Comparison of ENCODE assay signal across 21 cellular contexts in the genomic region with DNA sequence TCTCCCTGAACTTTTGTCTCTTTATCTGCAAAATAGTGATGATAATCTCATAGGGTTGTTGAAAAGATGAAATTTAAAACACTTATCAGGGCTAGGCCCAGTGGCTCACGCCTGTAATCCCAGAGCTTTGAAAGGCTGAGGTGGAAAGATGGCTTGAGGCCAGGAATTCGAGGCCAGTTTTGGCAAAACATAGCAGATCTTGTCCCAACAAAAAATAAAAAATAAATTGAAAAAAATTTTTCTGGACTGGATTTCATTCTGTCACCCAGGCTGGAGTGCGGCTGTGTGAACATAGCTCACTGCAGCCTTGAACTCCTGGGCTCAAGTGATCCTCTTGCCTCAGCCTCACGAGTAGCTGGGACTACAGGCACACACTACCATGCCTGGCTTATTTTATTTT.
"Had no signal": no experiment of that assay in that cellular context is flagged by ENCODE, and none has a peak within 500 bp of the region (broad histone marks: within the 10 kb centered on the region; RNA-seq: fewer than 3 reads in every experiment).

No MANE protein-coding gene starts in this region.

- FAIRE-seq: pancreas, urothelium cell line had no signal

- DNase-seq: hypothalamus; immature natural killer cell; islet precursor cell; left ventricle myocardium inferior; mesendoderm; mucosa of descending colon; naive thymus-derived CD4-positive, alpha-beta T cell; pancreas; psoas muscle; right lobe of liver; stimulated activated CD4-positive, alpha-beta T cell treated with anti-CD3 and anti-CD28 coated beads, Interleukin-12 subunit alpha, Interleukin-12 subunit beta, amount 100 ng/mL, for 4 hours; stimulated activated CD4-positive, alpha-beta T cell treated with anti-CD3 and anti-CD28 coated beads, Interleukin-15, amount 100 ng/mL, for 24 hours; stimulated activated CD4-positive, alpha-beta T cell treated with anti-CD3 and anti-CD28 coated beads, Interleukin-2, amount 100 ng/mL, for 24 hours; stimulated activated CD4-positive, alpha-beta T cell treated with anti-CD3 and anti-CD28 coated beads, Interleukin-4, amount 100 ng/mL, for 1 hour; stimulated activated naive B cell treated with anti-CD40 and anti-IgM and Interleukin-4, amounts not matched to agents 10 μg/mL and 1 μg/mL and 100 μg/mL, for 72 hours; stimulated activated naive CD8-positive, alpha-beta T cell treated with anti-CD3 and anti-CD28 coated beads, Interleukin-15, Interleukin-2, amounts not matched to agents 100 U/mL and 50 U/mL, for 24 hours; stomach; tibial artery; upper lobe of right lung had no signal

- ATAC-seq: mucosa of descending colon; naive thymus-derived CD4-positive, alpha-beta T cell; natural killer cell treated with Interleukin-12 subunit alpha and Interleukin-12 subunit beta and Interleukin-15 and Interleukin-18, amount 100 ng/mL, for 72 hours; pancreas; psoas muscle; right lobe of liver; stimulated activated naive B cell treated with anti-CD40 and anti-IgM and Interleukin-4, amounts not matched to agents 10 μg/mL and 1 μg/mL and 100 μg/mL, for 72 hours; stimulated activated naive CD8-positive, alpha-beta T cell treated with anti-CD3 and anti-CD28 coated beads, Interleukin-15, Interleukin-2, amounts not matched to agents 100 U/mL and 50 U/mL, for 24 hours; upper lobe of right lung had no signal
